ENCODE assay signal across 13 cellular contexts in the genomic region with DNA sequence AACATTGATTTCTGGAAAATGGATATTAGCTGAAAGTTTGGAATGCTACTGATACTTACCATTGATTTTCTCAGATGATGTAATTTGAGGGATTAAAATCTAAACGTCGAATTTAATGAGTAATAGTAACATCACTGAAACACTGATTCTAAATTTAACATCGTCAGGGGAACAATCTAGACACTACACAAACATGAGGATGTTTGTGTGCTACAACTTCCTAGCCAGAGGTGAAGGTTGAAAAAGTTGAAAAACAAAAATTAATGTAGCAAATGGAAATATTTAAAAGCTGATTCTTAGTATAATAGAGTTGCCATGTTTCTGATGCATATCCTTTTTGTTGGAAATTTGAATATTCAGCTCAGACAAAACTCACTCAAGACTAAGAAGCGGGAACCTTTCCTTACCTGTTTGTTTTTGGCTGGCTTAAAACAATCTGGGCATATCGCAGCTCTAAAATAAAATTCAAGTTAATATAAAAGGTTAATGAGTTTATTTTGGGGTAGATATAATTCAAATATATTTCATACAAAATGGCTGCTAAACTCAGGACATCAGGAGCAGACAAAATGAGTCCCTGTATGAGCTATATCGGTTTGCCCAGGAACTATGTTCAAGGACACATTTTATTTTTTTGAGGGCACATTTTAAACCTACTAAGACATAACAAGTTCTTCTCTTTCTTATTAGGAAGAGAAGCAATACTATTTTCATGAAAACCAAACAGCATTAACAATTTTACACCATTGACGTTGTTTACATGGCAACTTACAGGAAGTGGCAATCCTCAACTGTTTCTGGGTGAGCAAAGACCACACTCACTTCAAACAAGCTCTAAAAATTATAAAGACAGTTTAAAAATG. TPM values are rescaled to one million over a fixed set of nuclear protein-coding genes. Genes with fewer than 3 reads are reported as not detected.
DNase-seq lines count a peak whose midpoint lies in the region; ATAC-seq, FAIRE-seq and TF ChIP-seq lines count a peak whose summit lies in the region.
"Had no signal": no experiment of that assay in that cellular context is flagged by ENCODE, and none has a peak within 500 bp of the region (broad histone marks: within the 10 kb centered on the region; RNA-seq: fewer than 3 reads in every experiment).

No MANE protein-coding gene starts in this region.

- H3K27me3 ChIP-seq in K562 (ENCODE audit: control insufficient read depth in 2 of 2, insufficient read depth in 2 of 2, low read length in 2 of 2) (no peaks in the 10 kb centered on the region), small intestine (ENCODE audit: control insufficient read depth in 2 of 2, insufficient read depth in 2 of 2, low read length in 2 of 2) (no peaks in the 10 kb centered on the region)

- H3K36me3 Mint-ChIP-seq in activated CD4-positive, alpha-beta T cell treated with anti-CD3 and anti-CD28 coated beads, Interleukin-2, amount 10 ng/mL, durations not matched to agents 24 days and 14 days (ENCODE audit: low read depth): peaks cover 18% of the 10 kb centered on the region

- H3K9me1 ChIP-seq in K562 (ENCODE audit: control insufficient read depth, insufficient read depth, low read length): no peaks in the 10 kb centered on the region

- FAIRE-seq in K562 (lab: Jason Lieb, UNC): no peak
- no peak for FAIRE-seq in small intestine (lab: Jason Lieb, UNC)

- POLR2A ChIA-PET in K562 (lab: Yijun Ruan, JAX): interaction anchor here (1.6 kb wide), 1 partner anchor 9 kb away, joined by 5 read pairs; no protein-coding TSS in a partner anchor

- peaks cover 7% of the 10 kb centered on the region for H3K9me3 Mint-ChIP-seq in activated CD4-positive, alpha-beta T cell treated with anti-CD3 and anti-CD28 coated beads, Interleukin-2, amount 10 ng/mL, durations not matched to agents 24 days and 14 days

- H3K4me1 ChIP-seq in K562 (replicated peaks in 1 of 2; ENCODE audit: control insufficient read depth in 2 of 2, insufficient read depth in 2 of 2, low read length in 2 of 2) (no peaks in the 10 kb centered on the region; a peak in 1 of 5 replicates), small intestine (ENCODE audit: control insufficient read depth in 2 of 2, insufficient read depth in 1 of 2, low read depth in 1 of 2, low read length in 1 of 2) (no peaks in the 10 kb centered on the region)

- peak overlapping the region; percentile 73 for H3K27ac Mint-ChIP-seq in activated CD4-positive, alpha-beta T cell treated with anti-CD3 and anti-CD28 coated beads, Interleukin-2, amount 10 ng/mL, durations not matched to agents 24 days and 14 days

- no TSS peak for BruUV-seq in K562 (replicated peaks; lab: Mats Ljungman, UMichigan)

- no peak for TF ChIP-seq POLR2A in K562 (conservative IDR thresholded peaks at IDR 0.05)

- TF ChIP-seq EP300 in K562 (IDR thresholded peaks at IDR 0.05; ENCODE audit: low read length): no peak

- H3K27me3 Mint-ChIP-seq in activated CD4-positive, alpha-beta T cell treated with anti-CD3 and anti-CD28 coated beads, Interleukin-2, amount 10 ng/mL, durations not matched to agents 24 days and 14 days: no peaks in the 10 kb centered on the region

- 60% methylated on average over 7 of the region's 7 CpGs for WGBS in K562 (ENCODE audit: insufficient coverage, low coverage, missing lambda C conversion rate)
- WGBS in small intestine, 3 donors: 78 to 87% (median 83%) methylated on average over 7 of the region's 7 CpGs

- H3K4me3 Mint-ChIP-seq in activated CD4-positive, alpha-beta T cell treated with anti-CD3 and anti-CD28 coated beads, Interleukin-2, amount 10 ng/mL, durations not matched to agents 24 days and 14 days: peak overlapping the region; percentile 32

- DNase-seq in activated CD4-positive, alpha-beta T cell treated with anti-CD3 and anti-CD28 coated beads, Interleukin-2, amount 10 ng/mL, durations not matched to agents 24 days and 14 days: peak; percentile 69
- DNase-seq in activated CD4-positive, alpha-beta T cell treated with anti-CD3 and anti-CD28 coated beads, Interleukin-2, amount 50 U/mL, for 48 hours: no peak
- DNase-seq in NAMALWA (ENCODE audit: low spot score) (peak; percentile 62), K562 (ENCODE audit: extremely low read depth in 1 of 4, low spot score in 3 of 4) (no peak), small intestine (peak; percentile 28), NOMO-1 treated with dmso at 0.1 percent for 144 hours (lab: John Stamatoyannopoulos, UW; ENCODE audit: unreplicated experiment) (no peak), NCI-H1092 (lab: John Stamatoyannopoulos, UW) (no peak)
- DNase-seq: activated CD4-positive, CD25-positive, alpha-beta regulatory T cell; H7; midbrain; NCI-H1436; SHP77 treated with DMSO at 0.1 percent for 48 hours had no signal

- intact Hi-C loops in activated CD4-positive, alpha-beta T cell treated with anti-CD3 and anti-CD28 coated beads, Interleukin-2, amount 10 ng/mL, durations not matched to agents 24 days and 14 days (cut with micrococcal nuclease): no loop called here
- intact Hi-C loops in K562 (cut with micrococcal nuclease): no loop called here

- in situ Hi-C loops in K562 (cut with MboI): no loop called here

- H3K36me3 ChIP-seq in K562 (ENCODE audit: control insufficient read depth, insufficient read depth, low read length): no peaks in the 10 kb centered on the region
- H3K36me3 ChIP-seq in small intestine (ENCODE audit: control insufficient read depth in 2 of 2, insufficient read depth in 2 of 2, low read length in 2 of 2): peaks cover 2 to 4% of the 10 kb centered on the region in 2 donors

- no peak overlapping the region for H3K9ac ChIP-seq in K562 (ENCODE audit: insufficient read depth in 1 of 2, low read depth in 2 of 2, low read length in 2 of 2)

- H3K27ac ChIP-seq in K562 (ENCODE audit: extremely low read depth, low read depth, low read length): no peak overlapping the region
- H3K27ac ChIP-seq in small intestine (ENCODE audit: low read depth in 1 of 2, low read length in 1 of 2): no peak overlapping the region

- no peaks in the 10 kb centered on the region for H3K9me3 ChIP-seq in K562 (replicated peaks; ENCODE audit: control insufficient read depth, insufficient read depth, low read depth, low read length)
- no peaks in the 10 kb centered on the region for H3K9me3 ChIP-seq in small intestine (ENCODE audit: control insufficient read depth, low read depth)

- CTCF ChIA-PET in K562 (lab: Yijun Ruan, JAX; ENCODE audit: low intra/inter-chr PET ratio): no interaction called here

- TF ChIP-seq RAD21 in K562 (CRISPR knock-in tag; conservative IDR thresholded peaks at IDR 0.05 in 1 of 2, IDR thresholded peaks at IDR 0.05 in 1 of 2): no peak

- no peaks in the 10 kb centered on the region for H3K79me2 ChIP-seq in K562 (ENCODE audit: control insufficient read depth, insufficient read depth, low read length)

- no peak for TF ChIP-seq CTCF in K562 (IDR thresholded peaks at IDR 0.05 in 2 of 3, conservative IDR thresholded peaks at IDR 0.05 in 1 of 3; ENCODE audit: insufficient read depth in 2 of 3, low read depth in 1 of 3, low read length in 3 of 3)

- peaks cover 23% of the 10 kb centered on the region for H3K4me1 Mint-ChIP-seq in activated CD4-positive, alpha-beta T cell treated with anti-CD3 and anti-CD28 coated beads, Interleukin-2, amount 10 ng/mL, durations not matched to agents 24 days and 14 days

- no peak overlapping the region for H3K4me3 ChIP-seq in K562
- H3K4me3 ChIP-seq in small intestine (ENCODE audit: low read depth in 1 of 2, low read length in 2 of 2): no peak overlapping the region

- ATAC-seq in K562: no peak
- ATAC-seq in GM21528 (IDR thresholded peaks at IDR 0.05; ENCODE audit: low FRiP score, unreplicated experiment): no peak

- H4K20me1 ChIP-seq in K562 (replicated peaks; ENCODE audit: control insufficient read depth, insufficient read depth, low read length): no peaks in the 10 kb centered on the region

- no peak overlapping the region for H3K4me2 ChIP-seq in K562 (ENCODE audit: insufficient read depth, low read length)

- no peak overlapping the region; the same call in 1 of the 2 replicates for H2AFZ ChIP-seq in K562 (ENCODE audit: low read depth, low read length)

RNA-seq across cellular contexts. Expression of gene PEX13, which starts 52.6 kb away (rescaled TPM):
- 18.8 and 19.7 TPM in 2 replicates for total RNA-seq in activated CD4-positive, alpha-beta T cell treated with anti-CD3 and anti-CD28 coated beads, Interleukin-2, amount 10 ng/mL, durations not matched to agents 24 days and 14 days
- 34.5 and 49.1 TPM in 2 replicates for total RNA-seq in K562 (2011; cell fraction: chromatin; rRNA removed; ENCODE audit: low replicate concordance)
- 18.3 and 20.5 TPM in 2 replicates for total RNA-seq in K562 (2011; cell fraction: nucleolus; rRNA removed)
- 33.4 and 55.4 TPM in 2 replicates for total RNA-seq in K562 (2011; cell fraction: nucleoplasm; rRNA removed)
- total RNA-seq in K562 (2014; rRNA removed) (18.4 and 20.0 TPM in 2 replicates), K562 (2014; rRNA removed; fragmentation: Illumina TruSeq; extraction: Trizol) (23.3 and 23.9 TPM in 2 replicates), K562 (2015; rRNA removed; fragmentation: Illumina TruSeq; extraction: Trizol) (21.5 TPM in 2 replicates), K562 (2021) (18.8 and 21.6 TPM in 2 replicates)
- polyA plus RNA-seq in K562 (2011; rRNA removed) (25.7 and 27.8 TPM in 2 replicates), K562 (2014; fragmentation: Illumina TruSeq; extraction: Trizol) (16.7 and 17.1 TPM in 2 replicates), K562 (2014; fragmentation: Nextera tagmentation; extraction: Ambion mirVana) (1 to 10 TPM; 4.0 to 5.4 TPM), K562 (2014; rRNA removed) (24.2 and 30.4 TPM in 2 replicates), small intestine (10 to 100 TPM; 10.3 to 12.3 (median 11.9) TPM)
- 17.6 and 22.4 TPM in 2 replicates for polyA plus RNA-seq in K562 (2011; cell fraction: cytosol; rRNA removed)
- 11.6 and 16.0 TPM in 2 replicates for polyA plus RNA-seq in K562 (2011; cell fraction: nucleus; rRNA removed)
- polyA plus RNA-seq in K562 (2012): 11.5 and 15.0 TPM in 2 replicates
- polyA minus RNA-seq in K562 (2011; rRNA and poly(A)+ RNA removed): 23.8 and 29.0 TPM in 2 replicates
- polyA minus RNA-seq in K562 (2011; cell fraction: cytosol; rRNA and poly(A)+ RNA removed): 10.9 and 11.3 TPM in 2 replicates
- 16.2 and 28.7 TPM in 2 replicates for polyA minus RNA-seq in K562 (2011; cell fraction: nucleus; rRNA and poly(A)+ RNA removed)

RNA-seq across cellular contexts. Expression of gene PUS10, which starts 53.2 kb away (rescaled TPM):
- 7.8 and 8.4 TPM in 2 replicates for total RNA-seq in activated CD4-positive, alpha-beta T cell treated with anti-CD3 and anti-CD28 coated beads, Interleukin-2, amount 10 ng/mL, durations not matched to agents 24 days and 14 days
- total RNA-seq in K562 (2011; cell fraction: chromatin; rRNA removed; ENCODE audit: low replicate concordance): 9.4 and 20.5 TPM in 2 replicates
- total RNA-seq in K562 (2011; cell fraction: nucleolus; rRNA removed): 5.3 and 6.7 TPM in 2 replicates
- 9.1 and 12.9 TPM in 2 replicates for total RNA-seq in K562 (2011; cell fraction: nucleoplasm; rRNA removed)
- 5.0 and 7.3 TPM in 2 replicates for total RNA-seq in K562 (2014; rRNA removed)
- 10.7 and 11.9 TPM in 2 replicates for total RNA-seq in K562 (2014; rRNA removed; fragmentation: Illumina TruSeq; extraction: Trizol)
- 6.4 and 7.6 TPM in 2 replicates for total RNA-seq in K562 (2015; rRNA removed; fragmentation: Illumina TruSeq; extraction: Trizol)
- 6.6 TPM in 2 replicates for total RNA-seq in K562 (2021)
- polyA plus RNA-seq in K562 (2011; rRNA removed): 8.2 and 9.6 TPM in 2 replicates
- polyA plus RNA-seq in K562 (2011; cell fraction: cytosol; rRNA removed): 1.9 and 4.7 TPM in 2 replicates
- polyA plus RNA-seq in K562 (2011; cell fraction: nucleus; rRNA removed): 5.1 and 9.7 TPM in 2 replicates
- 6.9 and 7.6 TPM in 2 replicates for polyA plus RNA-seq in K562 (2012)
- 8.0 and 9.7 TPM in 2 replicates for polyA plus RNA-seq in K562 (2014; fragmentation: Illumina TruSeq; extraction: Trizol)
- 10 to 100 TPM in 1 of 2 experiments, 1 to 10 TPM in 1; 7.3 to 10.1 TPM for polyA plus RNA-seq in K562 (2014; fragmentation: Nextera tagmentation; extraction: Ambion mirVana)
- polyA plus RNA-seq in K562 (2014; rRNA removed): 5.0 and 5.1 TPM in 2 replicates
- polyA minus RNA-seq in K562 (2011; rRNA and poly(A)+ RNA removed): 12.3 and 15.1 TPM in 2 replicates
- polyA minus RNA-seq in K562 (2011; cell fraction: cytosol; rRNA and poly(A)+ RNA removed): 3.1 and 4.1 TPM in 2 replicates
- polyA minus RNA-seq in K562 (2011; cell fraction: nucleus; rRNA and poly(A)+ RNA removed): 7.4 and 14.7 TPM in 2 replicates
- polyA plus RNA-seq in small intestine: 10 to 100 TPM in 1 of 3 donors, 1 to 10 TPM in 2; 4.6 to 12.7 (median 5.9) TPM

Comparison
In these comparisons a context has a peak if more than half of its experiments do, and no peak if none do; other contexts are left out.
1. DNase-seq: peak in activated CD4-positive, alpha-beta T cell treated with anti-CD3 and anti-CD28 coated beads, Interleukin-2, amount 10 ng/mL, durations not matched to agents 24 days and 14 days (single experiment), NAMALWA (single experiment) and small intestine (single experiment); none in activated CD4-positive, alpha-beta T cell treated with anti-CD3 and anti-CD28 coated beads, Interleukin-2, amount 50 U/mL, for 48 hours (0 of 2), K562 (0 of 4), NOMO-1 treated with dmso at 0.1 percent for 144 hours (single experiment) and NCI-H1092 (single experiment).